In genomic region chr18:40993363-40993762, GRCh38 we compare ENCODE assay signal across 8 cellular contexts.
"Had no signal": no experiment of that assay in that cellular context is flagged by ENCODE, and none has a peak within 500 bp of the region (broad histone marks: within the 10 kb centered on the region; RNA-seq: fewer than 3 reads in every experiment).

No MANE protein-coding gene starts in this region.

- DNase-seq: H9, HCEC 1CT, KG1 had no signal

- FAIRE-seq: H1, H54, HTR-8/SVneo, K562 had no signal

- H3K4me2 ChIP-seq: GM23338 had no signal

- H3K4me3 ChIP-seq: GM23338, K562 had no signal

- H2AFZ ChIP-seq: GM23338 had no signal

- ATAC-seq: GM23338, K562 had no signal
